Comparison of ENCODE assay signal across 29 cellular contexts in genomic region chr13:33617055-33617454, GRCh38.
"Had no signal": no experiment of that assay in that cellular context is flagged by ENCODE, and none has a peak within 500 bp of the region (broad histone marks: within the 10 kb centered on the region; RNA-seq: fewer than 3 reads in every experiment).

No MANE protein-coding gene starts in this region.

- H3K27me3 Mint-ChIP-seq: activated CD4-positive, alpha-beta memory T cell treated with anti-CD3 and anti-CD28 coated beads for 36 hours; activated CD8-positive, alpha-beta memory T cell treated with anti-CD3 and anti-CD28 coated beads, Interleukin-2, amount 10 ng/mL, durations not matched to agents 7 days and 5 days; activated naive CD8-positive, alpha-beta T cell treated with anti-CD3 and anti-CD28 coated beads, Interleukin-2, amount 10 ng/mL, durations not matched to agents 7 days and 5 days; central memory CD8-positive, alpha-beta T cell had no signal

- H3K36me3 ChIP-seq: ascending aorta, breast epithelium, gastroesophageal sphincter, heart right ventricle had no signal

- H3K4me1 ChIP-seq: breast epithelium had no signal

- H3K27ac Mint-ChIP-seq: activated CD4-positive, alpha-beta memory T cell treated with anti-CD3 and anti-CD28 coated beads for 36 hours; activated CD8-positive, alpha-beta memory T cell treated with anti-CD3 and anti-CD28 coated beads, Interleukin-2, amount 10 ng/mL, durations not matched to agents 7 days and 5 days; activated CD8-positive, alpha-beta T cell treated with anti-CD3 and anti-CD28 coated beads, Interleukin-2, amount 10 ng/mL, durations not matched to agents 7 days and 5 days; activated naive CD4-positive, alpha-beta T cell treated with anti-CD3 and anti-CD28 coated beads, Interleukin-2, amount 10 ng/mL, durations not matched to agents 7 days and 5 days; activated naive CD4-positive, alpha-beta T cell treated with anti-CD3 and anti-CD28 coated beads, Interleukin-2, amount 50 U/mL, for 72 hours; activated naive CD8-positive, alpha-beta T cell treated with anti-CD3 and anti-CD28 coated beads, Interleukin-2, amount 10 ng/mL, durations not matched to agents 7 days and 5 days; activated T-helper 1 cell treated with anti-CD3 and anti-CD28 coated beads, Interleukin-12 subunit alpha, Interleukin-12 subunit beta, Interleukin-2, Interleukin-4 antibody, amounts not matched to agents 30 ng/mL and 10 ng/mL and 1 ng/mL, durations not matched to agents 14 hours and 24 hours and 36 hours; dendritic cell treated with granulocyte-macrophage colony-stimulating factor and Interleukin-4, amounts not matched to agents 40 ng/mL and 50 ng/mL, for 4 days; endodermal cell had no signal

- H3K9me3 ChIP-seq: ascending aorta, breast epithelium, gastroesophageal sphincter had no signal

- ATAC-seq: activated CD8-positive, alpha-beta memory T cell treated with anti-CD3 and anti-CD28 coated beads, Interleukin-2, amount 10 ng/mL, durations not matched to agents 7 days and 5 days; activated CD8-positive, alpha-beta T cell treated with anti-CD3 and anti-CD28 coated beads, Interleukin-2, amount 10 ng/mL, durations not matched to agents 7 days and 5 days; activated naive CD4-positive, alpha-beta T cell treated with anti-CD3 and anti-CD28 coated beads, Interleukin-2, amount 50 U/mL, for 72 hours; esophagus mucosa; gastroesophageal sphincter; heart right ventricle had no signal

- H3K27ac ChIP-seq: ascending aorta, breast epithelium, coronary artery, gastroesophageal sphincter, heart right ventricle, hepatocyte had no signal

- H2AFZ ChIP-seq: hepatocyte had no signal

- H3K9me3 Mint-ChIP-seq: activated CD4-positive, alpha-beta memory T cell treated with anti-CD3 and anti-CD28 coated beads for 36 hours; activated naive CD4-positive, alpha-beta T cell treated with anti-CD3 and anti-CD28 coated beads, Interleukin-2, amount 10 ng/mL, durations not matched to agents 7 days and 5 days; activated naive CD8-positive, alpha-beta T cell treated with anti-CD3 and anti-CD28 coated beads, Interleukin-2, amount 10 ng/mL, durations not matched to agents 7 days and 5 days; activated T-helper 1 cell treated with anti-CD3 and anti-CD28 coated beads, Interleukin-12 subunit alpha, Interleukin-12 subunit beta, Interleukin-2, Interleukin-4 antibody, amounts not matched to agents 30 ng/mL and 10 ng/mL and 1 ng/mL, durations not matched to agents 14 hours and 24 hours and 36 hours; central memory CD8-positive, alpha-beta T cell; dendritic cell treated with granulocyte-macrophage colony-stimulating factor and Interleukin-4, amounts not matched to agents 40 ng/mL and 50 ng/mL, for 4 days had no signal

- DNase-seq: activated CD4-positive, alpha-beta memory T cell treated with anti-CD3 and anti-CD28 coated beads for 36 hours; activated CD4-positive, alpha-beta T cell treated with anti-CD3 and anti-CD28 coated beads for 48 hours; activated CD4-positive, CD25-positive, alpha-beta regulatory T cell; activated CD8-positive, alpha-beta memory T cell treated with anti-CD3 and anti-CD28 coated beads, Interleukin-2, amount 10 ng/mL, durations not matched to agents 7 days and 5 days; activated CD8-positive, alpha-beta memory T cell treated with anti-CD3 and anti-CD28 coated beads, Interleukin-2, amount 50 U/mL, for 4 hours; activated CD8-positive, alpha-beta T cell treated with anti-CD3 and anti-CD28 coated beads, Interleukin-2, amount 10 ng/mL, durations not matched to agents 7 days and 5 days; activated gamma-delta T cell; activated naive CD4-positive, alpha-beta T cell; activated naive CD4-positive, alpha-beta T cell treated with anti-CD3 and anti-CD28 coated beads, Interleukin-2, amount 10 ng/mL, durations not matched to agents 7 days and 5 days; activated naive CD8-positive, alpha-beta T cell treated with anti-CD3 and anti-CD28 coated beads, Interleukin-2, amount 10 ng/mL, durations not matched to agents 7 days and 5 days; activated T-cell treated with anti-CD3 and anti-CD28 coated beads, Interleukin-2, amount 50 U/mL, for 1 hour; activated T-cell treated with anti-CD3 and anti-CD28 coated beads, Interleukin-2, amount 50 U/mL, for 48 hours; dorsolateral prefrontal cortex; effector memory CD4-positive, alpha-beta T cell; endodermal cell; foreskin fibroblast; heart right ventricle; T-helper 2 cell had no signal

- H3K79me2 ChIP-seq: hepatocyte had no signal

- H3K4me2 ChIP-seq: hepatocyte had no signal

- H3K36me3 Mint-ChIP-seq: activated CD4-positive, alpha-beta memory T cell treated with anti-CD3 and anti-CD28 coated beads for 36 hours; activated naive CD4-positive, alpha-beta T cell treated with anti-CD3 and anti-CD28 coated beads, Interleukin-2, amount 10 ng/mL, durations not matched to agents 7 days and 5 days; activated naive CD8-positive, alpha-beta T cell treated with anti-CD3 and anti-CD28 coated beads, Interleukin-2, amount 10 ng/mL, durations not matched to agents 7 days and 5 days; brain had no signal

- H3K4me3 ChIP-seq: ascending aorta, breast epithelium, coronary artery, dorsolateral prefrontal cortex, gastroesophageal sphincter, heart right ventricle, hepatocyte had no signal

- H3K27me3 ChIP-seq: ascending aorta, breast epithelium, dorsolateral prefrontal cortex, gastroesophageal sphincter, heart right ventricle, hepatocyte had no signal

- H3K4me3 Mint-ChIP-seq: activated CD4-positive, alpha-beta memory T cell treated with anti-CD3 and anti-CD28 coated beads for 36 hours; activated CD8-positive, alpha-beta memory T cell treated with anti-CD3 and anti-CD28 coated beads, Interleukin-2, amount 10 ng/mL, durations not matched to agents 7 days and 5 days; activated CD8-positive, alpha-beta T cell treated with anti-CD3 and anti-CD28 coated beads, Interleukin-2, amount 10 ng/mL, durations not matched to agents 7 days and 5 days; activated naive CD4-positive, alpha-beta T cell treated with anti-CD3 and anti-CD28 coated beads, Interleukin-2, amount 10 ng/mL, durations not matched to agents 7 days and 5 days; activated naive CD8-positive, alpha-beta T cell treated with anti-CD3 and anti-CD28 coated beads, Interleukin-2, amount 10 ng/mL, durations not matched to agents 7 days and 5 days; activated T-helper 1 cell treated with anti-CD3 and anti-CD28 coated beads, Interleukin-12 subunit alpha, Interleukin-12 subunit beta, Interleukin-2, Interleukin-4 antibody, amounts not matched to agents 30 ng/mL and 10 ng/mL and 1 ng/mL, durations not matched to agents 14 hours and 24 hours and 36 hours; brain; central memory CD8-positive, alpha-beta T cell; dendritic cell treated with granulocyte-macrophage colony-stimulating factor and Interleukin-4, amounts not matched to agents 40 ng/mL and 50 ng/mL, for 4 days; endodermal cell had no signal
